In genomic region chr22:21532863-21533648, GRCh38 we compare ENCODE assay signal across 7 cellular contexts. TPM values are rescaled to one million over a fixed set of nuclear protein-coding genes. Genes with fewer than 3 reads are reported as not detected.
A peak's percentile ranks its signal among the peaks of the same experiment; 100 is the strongest.
DNase-seq lines count a peak whose midpoint lies in the region; ATAC-seq, FAIRE-seq and TF ChIP-seq lines count a peak whose summit lies in the region.
"Not testable (repeated sequence)": the region's sequence is repeated elsewhere in the genome, so short reads cannot be mapped to it uniquely, and the experiment has no call there.
"Had no signal": no experiment of that assay in that cellular context is flagged by ENCODE, and none has a peak within 500 bp of the region (broad histone marks: within the 10 kb centered on the region; RNA-seq: fewer than 3 reads in every experiment).

No MANE protein-coding gene starts in this region.

- H3K27ac ChIP-seq in right cardiac atrium (ENCODE audit: low read length); HepG2 (ENCODE audit: extremely low read length, insufficient read depth, low read length); lower lobe of right lung; upper lobe of right lung: not testable (repeated sequence)

- POLR2A ChIA-PET in Caco-2 (lab: Charles Lee); HepG2 (lab: Yijun Ruan, JAX): not testable (repeated sequence)

- DNase-seq in Caco-2; right cardiac atrium; HepG2 (ENCODE audit: low spot score); lower lobe of right lung; upper lobe of right lung: not testable (repeated sequence)

- not testable (repeated sequence) for H3K9ac ChIP-seq in HepG2 (ENCODE audit: insufficient read depth, low read depth, low read length)

- H3K4me2 ChIP-seq in HepG2 (ENCODE audit: low read depth, low read length) = not testable (repeated sequence)

- H3K9me3 Mint-ChIP-seq in Caco-2 (ENCODE audit: unreplicated experiment) = not testable (repeated sequence)

- not testable (repeated sequence) for TF ChIP-seq POLR2A in HepG2 (IDR thresholded peaks at IDR 0.05; ENCODE audit: insufficient read depth in 1 of 2, low read depth in 2 of 2, low read length in 2 of 2)

- not testable (repeated sequence) for H3K4me1 ChIP-seq in Caco-2; right cardiac atrium (ENCODE audit: control insufficient read depth, insufficient read depth, low read length); HepG2 (ENCODE audit: insufficient read depth, low read length); lower lobe of right lung; upper lobe of right lung

- in situ Hi-C loops in HepG2 (cut with HindIII; ENCODE audit: extremely low pct_ligation_motif_present, low pct_unique_long_range_greater_than_20kb) = not testable (repeated sequence)

- BruUV-seq in Caco-2 (replicated peaks; lab: Mats Ljungman, UMichigan) = TSS peak; percentile 57
- BruUV-seq in HepG2 (replicated peaks; lab: Mats Ljungman, UMichigan) = not testable (repeated sequence)

- CTCF ChIA-PET in Caco-2 (lab: Charles Lee); HepG2 (lab: Yijun Ruan, JAX; ENCODE audit: low intra/inter-chr PET ratio, low total read pairs): not testable (repeated sequence)

- not testable (repeated sequence) for H2AFZ ChIP-seq in HepG2 (ENCODE audit: low read length)

- H3K4me3 Mint-ChIP-seq in Caco-2 (ENCODE audit: unreplicated experiment) = not testable (repeated sequence)

- not testable (repeated sequence) for TF ChIP-seq EP300 in HepG2 (IDR thresholded peaks at IDR 0.05; ENCODE audit: low read depth in 2 of 2, low read length in 2 of 2); HepG2 (CRISPR knock-in tag; IDR thresholded peaks at IDR 0.05; ENCODE audit: borderline replicate concordance)

- not testable (repeated sequence) for H3K79me2 ChIP-seq in HepG2 (ENCODE audit: insufficient read depth, low read length)

- not testable (repeated sequence) for H3K36me3 Mint-ChIP-seq in Caco-2 (ENCODE audit: insufficient read depth, unreplicated experiment)

- not testable (repeated sequence) for H3K27me3 Mint-ChIP-seq in Caco-2 (ENCODE audit: insufficient read depth, unreplicated experiment)

- not testable (repeated sequence) for H4K20me1 ChIP-seq in HepG2 (ENCODE audit: insufficient read depth, low read length)

- not testable (repeated sequence) for H3K36me3 ChIP-seq in Caco-2 (ENCODE audit: control insufficient read depth, insufficient read depth, low read length); HepG2 (replicated peaks in 1 of 2; ENCODE audit: control insufficient read depth in 1 of 2, insufficient read depth in 2 of 2, low read length in 2 of 2); lower lobe of right lung; upper lobe of right lung

- TF ChIP-seq RAD21 in HepG2 (CRISPR knock-in tag; IDR thresholded peaks at IDR 0.05) = not testable (repeated sequence)

- H3K4me3 ChIP-seq in Caco-2 (ENCODE audit: low read depth, low read length); right cardiac atrium (ENCODE audit: low read length); HepG2 (replicated peaks in 1 of 3; ENCODE audit: insufficient read depth in 1 of 3, low read depth in 2 of 3, low read length in 3 of 3); lower lobe of right lung; upper lobe of right lung: not testable (repeated sequence)

- ATAC-seq in right cardiac atrium = peak; percentile 25 to 26
- ATAC-seq in HepG2 = peak; percentile 52
- peak; percentile 31 to 44 for ATAC-seq in lower lobe of right lung
- peak; percentile 66 for ATAC-seq in upper lobe of right lung

- intact Hi-C loops in Caco-2 (cut with micrococcal nuclease; ENCODE audit: unreplicated experiment); right cardiac atrium (cut with DNase I); HepG2 (cut with micrococcal nuclease; ENCODE audit: unreplicated experiment); lower lobe of right lung (cut with DNase I); upper lobe of right lung (cut with DNase I): not testable (repeated sequence)

- TF ChIP-seq CTCF in Caco-2 (IDR thresholded peaks at IDR 0.05; ENCODE audit: insufficient read depth in 1 of 2, low read depth in 1 of 2, low read length in 1 of 2, severe bottlenecking in 1 of 2, unreplicated experiment in 1 of 2); HepG2 (CRISPR knock-in tag; IDR thresholded peaks at IDR 0.05); lower lobe of right lung (IDR thresholded peaks at IDR 0.05); upper lobe of right lung (IDR thresholded peaks at IDR 0.05): not testable (repeated sequence)

- not testable (repeated sequence) for H3K27me3 ChIP-seq in Caco-2 (replicated peaks; ENCODE audit: control insufficient read depth, insufficient read depth, low read length); right cardiac atrium (ENCODE audit: control insufficient read depth, insufficient read depth); HepG2 (ENCODE audit: control insufficient read depth in 1 of 2, insufficient read depth in 2 of 2, low read length in 2 of 2); lower lobe of right lung (ENCODE audit: low read depth); upper lobe of right lung

- H3K27ac Mint-ChIP-seq in Caco-2 (ENCODE audit: unreplicated experiment) = not testable (repeated sequence)

- H3K4me1 Mint-ChIP-seq in Caco-2 (ENCODE audit: low read depth, unreplicated experiment) = not testable (repeated sequence)

- not testable (repeated sequence) for H3K9me3 ChIP-seq in Caco-2; right cardiac atrium (ENCODE audit: control insufficient read depth, low read length); HepG2 (ENCODE audit: low read length); lower lobe of right lung; upper lobe of right lung

- FAIRE-seq in HepG2 (lab: Jason Lieb, UNC) = not testable (repeated sequence)

- no CpG with 5 or more reads among the region's 20 CpGs for WGBS in right cardiac atrium
- WGBS in HepG2 (ENCODE audit: low lambda C conversion rate) = no CpG with 5 or more reads among the region's 20 CpGs

RNA-seq across cellular contexts. Expression of gene RIMBP3C, which starts 18.2 kb away (rescaled TPM):
- total RNA-seq in Caco-2 (2022) (0.12 and 0.39 TPM in 2 replicates), right cardiac atrium (under 1 TPM in 2 of 4 donors, not detected in 2; 0.18 to 0.23 TPM), HepG2 (2016; rRNA removed; fragmentation: Illumina TruSeq; extraction: Trizol) (0.11 and 0.15 TPM in 2 replicates), lower lobe of right lung (0.47 TPM), upper lobe of right lung (0.41 TPM)
- polyA plus RNA-seq in right cardiac atrium (0.02 TPM), HepG2 (2011; rRNA removed) (not detected in 2 replicates)
- total RNA-seq in HepG2 (2016; cell fraction: cytosol; rRNA removed; fragmentation: Illumina TruSeq; extraction: Trizol; ENCODE audit: low read depth) = not detected in 2 replicates
- total RNA-seq in HepG2 (2016; cell fraction: insoluble cytoplasmic fraction; rRNA removed; fragmentation: Illumina TruSeq; extraction: Trizol) = 0.13 and 0.16 TPM in 2 replicates
- 0.03 TPM in 1 of 2 replicates, not detected in the other for total RNA-seq in HepG2 (2016; cell fraction: membrane; rRNA removed; fragmentation: Illumina TruSeq; extraction: Trizol)
- total RNA-seq in HepG2 (2016; cell fraction: nucleus; rRNA removed; fragmentation: Illumina TruSeq; extraction: Trizol) = 0.22 TPM in 1 of 2 replicates, not detected in the other
- polyA plus RNA-seq in HepG2 (2011; cell fraction: cytosol; rRNA removed) = 0.01 TPM in 2 replicates
- polyA plus RNA-seq in HepG2 (2011; cell fraction: nucleus; rRNA removed) = 0.03 TPM in 1 of 2 replicates, not detected in the other
- polyA plus RNA-seq in HepG2 (2012) = 0.03 TPM in 2 replicates
- polyA plus RNA-seq in HepG2 (2016; cell fraction: cytosol; fragmentation: Illumina TruSeq; extraction: Trizol; ENCODE audit: low read depth) = not detected in 2 replicates
- 0.04 and 0.11 TPM in 2 replicates for polyA plus RNA-seq in HepG2 (2016; cell fraction: insoluble cytoplasmic fraction; fragmentation: Illumina TruSeq; extraction: Trizol; ENCODE audit: low read depth)
- polyA plus RNA-seq in HepG2 (2016; cell fraction: membrane; fragmentation: Illumina TruSeq; extraction: Trizol; ENCODE audit: low read depth) = 0.05 TPM in 1 of 2 replicates, not detected in the other
- polyA plus RNA-seq in HepG2 (2016; cell fraction: nucleus; fragmentation: Illumina TruSeq; extraction: Trizol; ENCODE audit: insufficient read depth, low read depth) = not detected in 2 replicates
- 0.02 and 0.49 TPM in 2 replicates for polyA minus RNA-seq in HepG2 (2011; rRNA and poly(A)+ RNA removed; ENCODE audit: low replicate concordance)
- not detected in 2 replicates for polyA minus RNA-seq in HepG2 (2011; cell fraction: cytosol; rRNA and poly(A)+ RNA removed)
- polyA minus RNA-seq in HepG2 (2011; cell fraction: nucleus; rRNA and poly(A)+ RNA removed) = not detected in 2 replicates
- total RNA-seq: CD8-positive, alpha-beta T cell; Daoy had no signal

RNA-seq across cellular contexts. Expression of gene UBE2L3, which starts 34.5 kb away (rescaled TPM):
- total RNA-seq in Caco-2 (2022) (63.4 and 66.7 TPM in 2 replicates), right cardiac atrium (10 to 100 TPM; 38.8 to 49.0 (median 44.7) TPM), HepG2 (2016; rRNA removed; fragmentation: Illumina TruSeq; extraction: Trizol) (58.1 and 74.0 TPM in 2 replicates), lower lobe of right lung (47.9 TPM), upper lobe of right lung (45.7 TPM)
- polyA plus RNA-seq in right cardiac atrium (63.6 TPM), HepG2 (2011; rRNA removed) (28.4 and 30.2 TPM in 2 replicates)
- total RNA-seq in HepG2 (2016; cell fraction: cytosol; rRNA removed; fragmentation: Illumina TruSeq; extraction: Trizol; ENCODE audit: low read depth) = 18.9 and 21.0 TPM in 2 replicates
- total RNA-seq in HepG2 (2016; cell fraction: insoluble cytoplasmic fraction; rRNA removed; fragmentation: Illumina TruSeq; extraction: Trizol) = 54.7 and 71.2 TPM in 2 replicates
- 28.3 and 30.3 TPM in 2 replicates for total RNA-seq in HepG2 (2016; cell fraction: membrane; rRNA removed; fragmentation: Illumina TruSeq; extraction: Trizol)
- total RNA-seq in HepG2 (2016; cell fraction: nucleus; rRNA removed; fragmentation: Illumina TruSeq; extraction: Trizol) = 19.5 and 20.6 TPM in 2 replicates
- polyA plus RNA-seq in HepG2 (2011; cell fraction: cytosol; rRNA removed) = 23.5 and 29.7 TPM in 2 replicates
- 6.3 and 8.9 TPM in 2 replicates for polyA plus RNA-seq in HepG2 (2011; cell fraction: nucleus; rRNA removed)
- polyA plus RNA-seq in HepG2 (2012) = 34.6 and 41.4 TPM in 2 replicates
- polyA plus RNA-seq in HepG2 (2016; cell fraction: cytosol; fragmentation: Illumina TruSeq; extraction: Trizol; ENCODE audit: low read depth) = 22.0 and 22.8 TPM in 2 replicates
- polyA plus RNA-seq in HepG2 (2016; cell fraction: insoluble cytoplasmic fraction; fragmentation: Illumina TruSeq; extraction: Trizol; ENCODE audit: low read depth) = 108 and 112 TPM in 2 replicates
- polyA plus RNA-seq in HepG2 (2016; cell fraction: membrane; fragmentation: Illumina TruSeq; extraction: Trizol; ENCODE audit: low read depth) = 30.8 and 30.9 TPM in 2 replicates
- polyA plus RNA-seq in HepG2 (2016; cell fraction: nucleus; fragmentation: Illumina TruSeq; extraction: Trizol; ENCODE audit: insufficient read depth, low read depth) = 38.8 and 39.3 TPM in 2 replicates
- polyA minus RNA-seq in HepG2 (2011; rRNA and poly(A)+ RNA removed; ENCODE audit: low replicate concordance) = 22.7 and 33.2 TPM in 2 replicates
- polyA minus RNA-seq in HepG2 (2011; cell fraction: cytosol; rRNA and poly(A)+ RNA removed) = 16.1 and 16.5 TPM in 2 replicates
- 8.5 and 11.7 TPM in 2 replicates for polyA minus RNA-seq in HepG2 (2011; cell fraction: nucleus; rRNA and poly(A)+ RNA removed)
